In genomic region chr6:143128346-143129015, GRCh38 we compare ENCODE assay signal across 17 cellular contexts.
"Had no signal": no experiment of that assay in that cellular context is flagged by ENCODE, and none has a peak within 500 bp of the region (broad histone marks: within the 10 kb centered on the region; RNA-seq: fewer than 3 reads in every experiment).

No MANE protein-coding gene starts in this region.

- ATAC-seq: activated naive CD8-positive, alpha-beta T cell treated with anti-CD3 and anti-CD28 coated beads, Interleukin-2, amount 50 U/mL, for 24 hours; esophagus mucosa; left ventricle myocardium superior; mucosa of descending colon; naive thymus-derived CD4-positive, alpha-beta T cell; stimulated activated effector memory CD8-positive, alpha-beta T cell treated with anti-CD3 and anti-CD28 coated beads, Interleukin-12 subunit alpha, Interleukin-12 subunit beta, amount 100 ng/mL, for 72 hours had no signal

- H3K27ac ChIP-seq: ascending aorta had no signal

- H3K4me1 Mint-ChIP-seq: memory B cell had no signal

- H3K27ac Mint-ChIP-seq: activated naive CD4-positive, alpha-beta T cell treated with anti-CD3 and anti-CD28 coated beads for 36 hours; activated naive CD8-positive, alpha-beta T cell treated with anti-CD3 and anti-CD28 coated beads, Interleukin-2, amount 50 U/mL, for 24 hours; activated T-helper 2 cell treated with anti-CD3 and anti-CD28 coated beads, Interferon-gamma antibody, Interleukin-2, Interleukin-4, amounts not matched to agents 10 μg/mL and 5 μg/mL and 100 μg/mL, durations not matched to agents 14 hours and 24 hours and 36 hours; memory B cell; naive thymus-derived CD4-positive, alpha-beta T cell; stimulated activated effector memory CD8-positive, alpha-beta T cell treated with anti-CD3 and anti-CD28 coated beads, Interleukin-12 subunit alpha, Interleukin-12 subunit beta, amount 100 ng/mL, for 72 hours had no signal

- H3K27me3 ChIP-seq: ascending aorta had no signal

- DNase-seq: activated CD4-positive, alpha-beta T cell treated with anti-CD3 and anti-CD28 coated beads, Interleukin-2, amount 50 U/mL, for 4 hours; activated CD4-positive, CD25-positive, alpha-beta regulatory T cell treated with anti-CD3 and anti-CD28 coated beads, Interleukin-2, amount 50 U/mL, for 72 hours; activated naive CD4-positive, alpha-beta T cell treated with anti-CD3 and anti-CD28 coated beads for 36 hours; activated naive CD8-positive, alpha-beta T cell treated with anti-CD3 and anti-CD28 coated beads, Interleukin-2, amount 50 U/mL, for 24 hours; hypothalamus; kidney glomerular epithelial cell; left ventricle myocardium superior; mucosa of descending colon; naive thymus-derived CD4-positive, alpha-beta T cell; posterior cingulate gyrus; retina; T-helper 9 cell had no signal

- H3K4me3 Mint-ChIP-seq: activated naive CD4-positive, alpha-beta T cell treated with anti-CD3 and anti-CD28 coated beads for 36 hours; activated naive CD8-positive, alpha-beta T cell treated with anti-CD3 and anti-CD28 coated beads, Interleukin-2, amount 50 U/mL, for 24 hours; memory B cell; naive thymus-derived CD4-positive, alpha-beta T cell; stimulated activated effector memory CD8-positive, alpha-beta T cell treated with anti-CD3 and anti-CD28 coated beads, Interleukin-12 subunit alpha, Interleukin-12 subunit beta, amount 100 ng/mL, for 72 hours had no signal

- H3K36me3 Mint-ChIP-seq: stimulated activated effector memory CD8-positive, alpha-beta T cell treated with anti-CD3 and anti-CD28 coated beads, Interleukin-12 subunit alpha, Interleukin-12 subunit beta, amount 100 ng/mL, for 72 hours had no signal

- H3K27me3 Mint-ChIP-seq: activated naive CD8-positive, alpha-beta T cell treated with anti-CD3 and anti-CD28 coated beads, Interleukin-2, amount 50 U/mL, for 24 hours; memory B cell; naive thymus-derived CD4-positive, alpha-beta T cell had no signal

- H3K4me3 ChIP-seq: ascending aorta, mucosa of descending colon had no signal

- H3K4me1 ChIP-seq: ascending aorta had no signal
